ENCODE assay signal across 12 cellular contexts in the genomic region with DNA sequence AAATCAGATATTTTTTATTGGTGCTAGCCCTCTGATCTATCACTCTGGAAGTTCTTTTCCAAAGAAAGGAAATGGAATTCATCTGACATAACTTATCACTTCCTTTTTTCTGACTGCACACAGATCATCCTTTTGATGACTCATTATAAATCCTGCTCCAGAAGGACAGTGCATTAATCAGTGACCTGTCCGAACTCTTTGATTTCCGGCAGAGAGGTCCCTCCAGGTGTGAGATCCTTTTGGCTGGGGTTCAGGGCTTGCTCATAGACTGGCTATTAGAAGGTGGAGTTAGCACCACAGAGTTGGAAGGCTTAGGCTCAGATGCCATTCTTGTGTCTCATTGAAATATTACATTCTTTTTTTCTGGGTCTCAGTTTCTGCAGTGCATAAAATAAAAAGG.
A peak's percentile ranks its signal among the peaks of the same experiment; 100 is the strongest.
DNase-seq lines count a peak whose midpoint lies in the region; ATAC-seq and TF ChIP-seq lines count a peak whose summit lies in the region.
"Had no signal": no experiment of that assay in that cellular context is flagged by ENCODE, and none has a peak within 500 bp of the region (broad histone marks: within the 10 kb centered on the region; RNA-seq: fewer than 3 reads in every experiment).

No MANE protein-coding gene starts in this region.

- DNase-seq in 8988T (peak; percentile 23), HCEC 1CT (peak; percentile 81), SW 1271 (lab: John Stamatoyannopoulos, UW) (peak; percentile 46 to 81), fibroblast of mammary gland (ENCODE audit: low read depth) (peak; percentile 68), transverse colon (no peak), RPMI8226 (no peak), NCI-H345 treated with DMSO at 0.1 percent for 48 hours (lab: John Stamatoyannopoulos, UW; ENCODE audit: unreplicated experiment) (no peak)
- DNase-seq: activated T-cell treated with anti-CD3 and anti-CD28 coated beads, Interleukin-2, amount 50 U/mL, for 1 hour; NCI-H2107; ovary; stimulated activated CD4-positive, alpha-beta T cell treated with anti-CD3 and anti-CD28 coated beads, Interleukin-4, amount 100 ng/mL, for 4 hours had no signal

- no peak for TF ChIP-seq POLR2A in transverse colon (IDR thresholded peaks at IDR 0.05)

- TF ChIP-seq EP300 in transverse colon (IDR thresholded peaks at IDR 0.05; ENCODE audit: low read depth), result no peak

- H3K4me3 ChIP-seq in fibroblast of mammary gland (ENCODE audit: control insufficient read depth, low read depth, low read length) (no peak overlapping the region), transverse colon (no peak overlapping the region)
- H3K4me3 ChIP-seq: ovary had no signal

- no peaks in the 10 kb centered on the region for H3K36me3 ChIP-seq in transverse colon
- H3K36me3 ChIP-seq: ovary had no signal

- no peaks in the 10 kb centered on the region for H3K27me3 ChIP-seq in transverse colon
- H3K27me3 ChIP-seq: ovary had no signal

- in situ Hi-C loops in transverse colon (cut with MboI; ENCODE audit: low pct_ligation_motif_present in 1 of 4, low pct_unique_long_range_greater_than_20kb in 1 of 4, low sequenced_read_pairs in 3 of 4), result no loop called here

- no peak overlapping the region for H3K27ac ChIP-seq in transverse colon
- H3K27ac ChIP-seq: ovary had no signal

- WGBS in transverse colon (ENCODE audit: low coverage in 1 of 2), 2 donors, result 69 to 86% methylated on average over 2 of the region's 2 CpGs

- peaks cover 0 to 16% (median 2%) of the 10 kb centered on the region in 4 donors for H3K4me1 ChIP-seq in transverse colon

- ATAC-seq in GM21526 (IDR thresholded peaks at IDR 0.05; ENCODE audit: low FRiP score, unreplicated experiment), result no peak

- no peaks in the 10 kb centered on the region for H3K9me3 ChIP-seq in transverse colon
- H3K9me3 ChIP-seq: ovary had no signal

- TF ChIP-seq CTCF in fibroblast of mammary gland (conservative IDR thresholded peaks at IDR 0.05; ENCODE audit: control insufficient read depth, insufficient read depth, low read depth, low read length) (no peak), transverse colon (IDR thresholded peaks at IDR 0.05) (no peak)

- intact Hi-C loops in transverse colon (cut with DNase I; ENCODE audit: low total_unique reads), result no loop called here

Comparison
In these comparisons a context has a peak if more than half of its experiments do, and no peak if none do; other contexts are left out.
1. DNase-seq: peak in 8988T (single experiment), HCEC 1CT (single experiment), SW 1271 (2 of 2) and fibroblast of mammary gland (single experiment); none in transverse colon (single experiment), RPMI8226 (single experiment) and NCI-H345 treated with DMSO at 0.1 percent for 48 hours (single experiment).